1 cellular context compared by ENCODE assay signal in genomic region chr1:15020943-15021745, GRCh38.
A peak's percentile ranks its signal among the peaks of the same experiment; 100 is the strongest.
TF ChIP-seq lines count a peak whose summit lies in the region.

No MANE protein-coding gene starts in this region.

TF ChIP-seq in HepG2, 621 proteins besides CTCF, POLR2A, EP300 and RAD21 (continued from another document and continues in another):
- TF ChIP-seq DBP (CRISPR knock-in tag; IDR thresholded peaks at IDR 0.05; ENCODE audit: not compliant biosample characterization) (no peak), CREB1 (IDR thresholded peaks at IDR 0.05) (no peak), CREB1 (CRISPR knock-in tag; IDR thresholded peaks at IDR 0.05) (peak; percentile 37), ARNTL (CRISPR knock-in tag; IDR thresholded peaks at IDR 0.05) (peak; percentile 73; the same call in 1 of the 2 replicates), EEA1 (CRISPR knock-in tag; IDR thresholded peaks at IDR 0.05; ENCODE audit: borderline replicate concordance) (no peak), FOXK2 (IDR thresholded peaks at IDR 0.05) (no peak), HMGXB4 (CRISPR knock-in tag; IDR thresholded peaks at IDR 0.05; ENCODE audit: borderline replicate concordance in 1 of 2, low read depth in 1 of 2) (0 out of 4 replicates have a peak, but pooled peaks of 1 of the 2 experiments have one; percentile 52), ZNF720 (CRISPR knock-in tag; IDR thresholded peaks at IDR 0.05) (no peak), RARA (CRISPR knock-in tag; IDR thresholded peaks at IDR 0.05) (peak; percentile 94), ZNF768 (CRISPR knock-in tag; IDR thresholded peaks at IDR 0.05) (peak; percentile 99), ZMYM2 (CRISPR knock-in tag; IDR thresholded peaks at IDR 0.05) (peak; percentile 61; the same call in 1 of the 2 replicates), FOXO1 (CRISPR knock-in tag; IDR thresholded peaks at IDR 0.05) (0 out of 2 replicates have a peak, but pooled peaks have one; percentile 61), HIVEP1 (CRISPR knock-in tag; IDR thresholded peaks at IDR 0.05) (peak; percentile 26; the same call in 1 of the 2 replicates), HIC2 (CRISPR knock-in tag; IDR thresholded peaks at IDR 0.05; ENCODE audit: low read depth) (peak; percentile 91), HMG20B (CRISPR knock-in tag; conservative IDR thresholded peaks at IDR 0.05) (peak; percentile 80; the same call in 1 of the 2 replicates), ZNF180 (CRISPR knock-in tag; IDR thresholded peaks at IDR 0.05; ENCODE audit: borderline replicate concordance, low read depth) (no peak), ZNF431 (CRISPR knock-in tag; IDR thresholded peaks at IDR 0.05; ENCODE audit: borderline replicate concordance, low read depth) (0 out of 2 replicates have a peak, but pooled peaks have one; percentile 35), ATF3 (CRISPR knock-in tag; IDR thresholded peaks at IDR 0.05) (no peak), LBX2 (CRISPR knock-in tag; IDR thresholded peaks at IDR 0.05; ENCODE audit: borderline replicate concordance) (no peak), ZKSCAN8 (CRISPR knock-in tag; IDR thresholded peaks at IDR 0.05; ENCODE audit: borderline replicate concordance) (peak; percentile 73; the same call in 1 of the 2 replicates), ARID5B (CRISPR knock-in tag; IDR thresholded peaks at IDR 0.05) (peak; percentile 83), SRSF1 (optimal IDR thresholded peaks at IDR 0.05; ENCODE audit: low read depth, low read length) (peak; percentile 85), ZSCAN31 (CRISPR knock-in tag; IDR thresholded peaks at IDR 0.05; ENCODE audit: low read depth) (0 out of 2 replicates have a peak, but pooled peaks have one; percentile 36), KLF13 (CRISPR knock-in tag; IDR thresholded peaks at IDR 0.05) (no peak), MXD3 (CRISPR knock-in tag; IDR thresholded peaks at IDR 0.05) (0 out of 2 replicates have a peak, but pooled peaks have one; percentile 19), AHDC1 (CRISPR knock-in tag; IDR thresholded peaks at IDR 0.05; ENCODE audit: borderline replicate concordance) (peak; percentile 48; the same call in 1 of the 2 replicates), ZNF616 (CRISPR knock-in tag; IDR thresholded peaks at IDR 0.05; ENCODE audit: low read depth) (no peak), RFXAP (CRISPR knock-in tag; IDR thresholded peaks at IDR 0.05; ENCODE audit: borderline replicate concordance) (0 out of 2 replicates have a peak, but pooled peaks have one; percentile 59), TGIF2 (CRISPR knock-in tag; IDR thresholded peaks at IDR 0.05) (0 out of 2 replicates have a peak, but pooled peaks have one; percentile 13), MYNN (CRISPR knock-in tag; IDR thresholded peaks at IDR 0.05; ENCODE audit: low read depth) (no peak), SP5 (CRISPR knock-in tag; IDR thresholded peaks at IDR 0.05; ENCODE audit: borderline replicate concordance, low read depth) (peak; percentile 96), ZMAT5 (CRISPR knock-in tag; IDR thresholded peaks at IDR 0.05; ENCODE audit: borderline replicate concordance, low read depth) (no peak), WIZ (CRISPR knock-in tag; IDR thresholded peaks at IDR 0.05) (peak; percentile 60; the same call in 1 of the 2 replicates), TFE3 (CRISPR knock-in tag; IDR thresholded peaks at IDR 0.05) (peak; percentile 54; the same call in 1 of the 2 replicates)
